ENCODE assay signal across 20 cellular contexts in genomic region chr2:138632066-138632465, GRCh38.
DNase-seq lines count a peak whose midpoint lies in the region; ATAC-seq, FAIRE-seq and TF ChIP-seq lines count a peak whose summit lies in the region.
"Had no signal": no experiment of that assay in that cellular context is flagged by ENCODE, and none has a peak within 500 bp of the region (broad histone marks: within the 10 kb centered on the region; RNA-seq: fewer than 3 reads in every experiment).

No MANE protein-coding gene starts in this region.

- H3K27me3 ChIP-seq in astrocyte (ENCODE audit: insufficient read depth, low read length) = no peaks in the 10 kb centered on the region
- H3K27me3 ChIP-seq in right cardiac atrium (ENCODE audit: control insufficient read depth, insufficient read depth) = no peaks in the 10 kb centered on the region

- TF ChIP-seq CTCF in AG04449 (IDR thresholded peaks at IDR 0.05; ENCODE audit: insufficient read depth, low read length, missing control alignments) (no peak), astrocyte (IDR thresholded peaks at IDR 0.05; ENCODE audit: insufficient read depth, low read depth, low read length) (no peak), fibroblast of the aortic adventitia (IDR thresholded peaks at IDR 0.05; ENCODE audit: insufficient read depth, low read length) (no peak)

- no peaks in the 10 kb centered on the region for H3K36me3 Mint-ChIP-seq in astrocyte (ENCODE audit: low read depth, unreplicated experiment)
- H3K36me3 Mint-ChIP-seq: CD8-positive, alpha-beta memory T cell had no signal

- H3K27ac ChIP-seq in astrocyte (ENCODE audit: low read depth, low read length) = no peak overlapping the region
- H3K27ac ChIP-seq in right cardiac atrium (ENCODE audit: low read length) = no peak overlapping the region
- H3K27ac ChIP-seq: parathyroid adenoma had no signal

- H2AFZ ChIP-seq in astrocyte (ENCODE audit: low read depth, low read length) = no peak overlapping the region
- H2AFZ ChIP-seq: parathyroid adenoma had no signal

- H3K27me3 Mint-ChIP-seq in astrocyte (ENCODE audit: low read depth, unreplicated experiment) = no peaks in the 10 kb centered on the region

- intact Hi-C loops in right cardiac atrium (cut with DNase I) = no loop called here

- WGBS in right cardiac atrium = 73% methylated on average over 2 of the region's 2 CpGs

- H3K4me3 ChIP-seq in AG04449 (ENCODE audit: low read depth, low read length) = no peak overlapping the region
- H3K4me3 ChIP-seq in astrocyte (ENCODE audit: insufficient read depth, low read depth, low read length) = no peak overlapping the region
- H3K4me3 ChIP-seq in fibroblast of the aortic adventitia (ENCODE audit: low read depth, low read length) = no peak overlapping the region
- no peak overlapping the region for H3K4me3 ChIP-seq in right cardiac atrium (ENCODE audit: low read length)

- H3K79me2 ChIP-seq in astrocyte (ENCODE audit: insufficient read depth, low read length) = no peaks in the 10 kb centered on the region
- H3K79me2 ChIP-seq: parathyroid adenoma had no signal

- CTCF ChIA-PET in AG04449 (lab: Yijun Ruan, JAX) = no interaction called here

- no peak for FAIRE-seq in astrocyte (lab: Jason Lieb, UNC)
- FAIRE-seq: GM12892 had no signal

- H3K4me1 Mint-ChIP-seq in astrocyte (ENCODE audit: low read depth, unreplicated experiment) = peaks cover 11% of the 10 kb centered on the region
- H3K4me1 Mint-ChIP-seq: CD8-positive, alpha-beta memory T cell had no signal

- ATAC-seq in right cardiac atrium = no peak
- no peak for ATAC-seq in GM18502 (IDR thresholded peaks at IDR 0.05; ENCODE audit: poor library complexity, unreplicated experiment)
- ATAC-seq: Panc1, WTC11 had no signal

- POLR2A ChIA-PET in AG04449 (lab: Yijun Ruan, JAX) = no interaction called here

- peak overlapping the region; percentile 92 for H3K27ac Mint-ChIP-seq in astrocyte (ENCODE audit: unreplicated experiment)
- H3K27ac Mint-ChIP-seq: CD8-positive, alpha-beta memory T cell; stimulated activated naive CD8-positive, alpha-beta T cell treated with anti-CD3 and anti-CD28 coated beads, Interleukin-15, Interleukin-2, amounts not matched to agents 100 ng/mL and 50 ng/mL, for 24 hours; WTC11 had no signal

- no peaks in the 10 kb centered on the region for H3K36me3 ChIP-seq in astrocyte (ENCODE audit: insufficient read depth, low read length)

- no peak overlapping the region for H3K4me2 ChIP-seq in astrocyte (ENCODE audit: low read length)

- H3K4me3 Mint-ChIP-seq in astrocyte (ENCODE audit: unreplicated experiment) = no peak overlapping the region
- H3K4me3 Mint-ChIP-seq: CD8-positive, alpha-beta memory T cell; stimulated activated naive CD8-positive, alpha-beta T cell treated with anti-CD3 and anti-CD28 coated beads, Interleukin-15, Interleukin-2, amounts not matched to agents 100 ng/mL and 50 ng/mL, for 24 hours; WTC11 had no signal

- H4K20me1 ChIP-seq in astrocyte (ENCODE audit: insufficient read depth, low read length) = no peaks in the 10 kb centered on the region

- H3K9ac ChIP-seq in astrocyte (ENCODE audit: low read length) = no peak overlapping the region
- H3K9ac ChIP-seq: parathyroid adenoma had no signal

- DNase-seq in AG04449 (ENCODE audit: low read depth, low spot score) (peak; percentile 3), HT1080 (ENCODE audit: low read depth) (peak; percentile 26), astrocyte (ENCODE audit: low read depth) (peak; percentile 42), fibroblast of the aortic adventitia (ENCODE audit: low read depth) (peak; percentile 34), right cardiac atrium (no peak), UCSD-AML1 (lab: John Stamatoyannopoulos, UW; ENCODE audit: unreplicated experiment) (no peak), activated T-cell treated with anti-CD3 and anti-CD28 coated beads for 4 hours (no peak)
- DNase-seq: activated effector memory CD4-positive, alpha-beta T cell treated with anti-CD3 and anti-CD28 coated beads, Interleukin-2, amount 50 U/mL, for 16 hours; anterior cingulate cortex; CD8-positive, alpha-beta memory T cell; dermis blood vessel endothelial cell; foreskin melanocyte; NCI-H1930; NCI-H69 had no signal

- no peaks in the 10 kb centered on the region for H3K9me3 Mint-ChIP-seq in astrocyte (ENCODE audit: unreplicated experiment)
- H3K9me3 Mint-ChIP-seq: stimulated activated naive CD8-positive, alpha-beta T cell treated with anti-CD3 and anti-CD28 coated beads, Interleukin-15, Interleukin-2, amounts not matched to agents 100 ng/mL and 50 ng/mL, for 24 hours had no signal

- H3K4me1 ChIP-seq in astrocyte (ENCODE audit: insufficient read depth, low read length) = no peaks in the 10 kb centered on the region
- no peaks in the 10 kb centered on the region for H3K4me1 ChIP-seq in right cardiac atrium (ENCODE audit: control insufficient read depth, insufficient read depth, low read length)
- H3K4me1 ChIP-seq: parathyroid adenoma had no signal

- no peaks in the 10 kb centered on the region for H3K9me3 ChIP-seq in astrocyte (ENCODE audit: insufficient read depth, low read depth, low read length)
- no peaks in the 10 kb centered on the region for H3K9me3 ChIP-seq in right cardiac atrium (ENCODE audit: control insufficient read depth, low read length)

Comparison
In these comparisons a context has a peak if more than half of its experiments do, and no peak if none do; other contexts are left out.
1. DNase-seq: peak in AG04449 (single experiment), HT1080 (single experiment), astrocyte (single experiment) and fibroblast of the aortic adventitia (single experiment); none in right cardiac atrium (0 of 3), UCSD-AML1 (single experiment) and activated T-cell treated with anti-CD3 and anti-CD28 coated beads for 4 hours (single experiment).